9 cellular contexts compared by ENCODE assay signal in genomic region chr20:32737371-32738223, GRCh38. TPM values are rescaled to one million over a fixed set of nuclear protein-coding genes. Genes with fewer than 3 reads are reported as not detected.
DNase-seq lines count a peak whose midpoint lies in the region; TF ChIP-seq lines count a peak whose summit lies in the region.
"Had no signal": no experiment of that assay in that cellular context is flagged by ENCODE, and none has a peak within 500 bp of the region (broad histone marks: within the 10 kb centered on the region; RNA-seq: fewer than 3 reads in every experiment).

No MANE protein-coding gene starts in this region.

- peaks cover 6% of the 10 kb centered on the region for H3K4me1 ChIP-seq in adipocyte (ENCODE audit: control insufficient read depth, insufficient read depth, low read length)

- H3K36me3 Mint-ChIP-seq in mesothelial cell of epicardium (peaks cover 3% of the 10 kb centered on the region), type B pancreatic cell (peaks cover 5% of the 10 kb centered on the region)

- CTCF ChIA-PET in BJ (lab: Yijun Ruan, JAX) = interaction anchor here (1.2 to 3.6 kb wide), 4 partner anchors 10 to 53 kb away, joined by 3 to 9 read pairs (median 4); no protein-coding TSS in a partner anchor

- no peaks in the 10 kb centered on the region for H3K9me3 ChIP-seq in adipocyte (ENCODE audit: control insufficient read depth, low read length)

- no peak overlapping the region for H3K4me3 ChIP-seq in BJ (ENCODE audit: low read depth, low read length)
- no peak overlapping the region for H3K4me3 ChIP-seq in adipocyte (ENCODE audit: low read length)

- no peak overlapping the region for H3K9ac ChIP-seq in adipocyte (ENCODE audit: low read length)

- H3K4me1 Mint-ChIP-seq in mesothelial cell of epicardium = peaks cover 5% of the 10 kb centered on the region
- H3K4me1 Mint-ChIP-seq in type B pancreatic cell (ENCODE audit: unreplicated experiment) = peaks cover 6% of the 10 kb centered on the region

- H3K27me3 ChIP-seq in BJ (ENCODE audit: control insufficient read depth, insufficient read depth, low read length) (no peaks in the 10 kb centered on the region), adipocyte (replicated peaks; ENCODE audit: control insufficient read depth, insufficient read depth, low read length) (no peaks in the 10 kb centered on the region)

- H3K9me3 Mint-ChIP-seq in mesothelial cell of epicardium (no peaks in the 10 kb centered on the region), type B pancreatic cell (no peaks in the 10 kb centered on the region)

- H3K27ac Mint-ChIP-seq in mesothelial cell of epicardium = peak overlapping the region; percentile 39
- no peak overlapping the region for H3K27ac Mint-ChIP-seq in type B pancreatic cell

- no peaks in the 10 kb centered on the region for H3K27me3 Mint-ChIP-seq in mesothelial cell of epicardium (ENCODE audit: low read depth)
- H3K27me3 Mint-ChIP-seq in type B pancreatic cell = no peaks in the 10 kb centered on the region

- POLR2A ChIA-PET in BJ (lab: Charles Lee) = interaction anchor here (0.6 kb wide), 2 partner anchors 10 to 77 kb away, joined by 3 to 5 read pairs; no protein-coding TSS in a partner anchor

- no peak overlapping the region for H3K4me3 Mint-ChIP-seq in mesothelial cell of epicardium
- H3K4me3 Mint-ChIP-seq in type B pancreatic cell = no peak overlapping the region

- DNase-seq in BJ (ENCODE audit: low read depth) = peak; percentile 60
- peak; percentile 71 for DNase-seq in RPMI7951 (ENCODE audit: low read depth)
- peak; percentile 31 for DNase-seq in adipocyte (ENCODE audit: low read depth)
- DNase-seq in mesothelial cell of epicardium (ENCODE audit: low spot score in 2 of 2, unreplicated experiment in 2 of 2) = no peak
- DNase-seq in type B pancreatic cell (ENCODE audit: extremely low spot score, unreplicated experiment) = no peak
- DNase-seq in DMS 273 treated with DMSO at 0.1 percent for 48 hours (lab: John Stamatoyannopoulos, UW) = no peak
- DNase-seq in NAMALWA (ENCODE audit: low spot score) = no peak
- DNase-seq in anterior cingulate cortex (lab: John Stamatoyannopoulos, UW) = no peak
- DNase-seq: NCI-H1436 had no signal

- H3K36me3 ChIP-seq in BJ (ENCODE audit: control insufficient read depth, insufficient read depth, low read length) (peaks cover 1% of the 10 kb centered on the region; the same call in 1 of the 2 replicates), adipocyte (ENCODE audit: control insufficient read depth, insufficient read depth, low read length, severe bottlenecking) (no peaks in the 10 kb centered on the region)

- TF ChIP-seq CTCF in BJ (IDR thresholded peaks at IDR 0.05; ENCODE audit: insufficient read depth, low read depth, low read length) = no peak
- no peak for TF ChIP-seq CTCF in mesothelial cell of epicardium (IDR thresholded peaks at IDR 0.05; ENCODE audit: unreplicated experiment)
- no peak for TF ChIP-seq CTCF in type B pancreatic cell (conservative IDR thresholded peaks at IDR 0.05)

RNA-seq across cellular contexts. Expression of gene COMMD7, which starts 5.7 kb away (rescaled TPM):
- polyA plus RNA-seq in BJ (2011; rRNA removed) = 73.6 and 84.3 TPM in 2 replicates
- polyA minus RNA-seq in BJ (2011; rRNA and poly(A)+ RNA removed) = 16.0 and 17.0 TPM in 2 replicates
- 60.2 and 75.8 TPM in 2 replicates for total RNA-seq in RPMI7951 (2014; rRNA removed; shearing (Covaris generic))
- total RNA-seq in mesothelial cell of epicardium = 36.3 to 40.8 TPM (median 39.2 TPM) in 3 replicates
- 72.3 and 82.3 TPM in 2 replicates for total RNA-seq in type B pancreatic cell (ENCODE audit: low replicate concordance)

RNA-seq across cellular contexts. Expression of gene DNMT3B, which starts 24.6 kb away (rescaled TPM):
- 1.1 and 1.3 TPM in 2 replicates for polyA plus RNA-seq in BJ (2011; rRNA removed)
- polyA minus RNA-seq in BJ (2011; rRNA and poly(A)+ RNA removed) = 1.6 and 1.8 TPM in 2 replicates
- total RNA-seq in RPMI7951 (2014; rRNA removed; shearing (Covaris generic)) = 6.8 TPM in 2 replicates
- total RNA-seq in mesothelial cell of epicardium (7.5 to 8.5 TPM (median 8.5 TPM) in 3 replicates), type B pancreatic cell (ENCODE audit: low replicate concordance) (18.2 and 19.7 TPM in 2 replicates)

Comparison
In these comparisons a context has a peak if more than half of its experiments do, and no peak if none do; other contexts are left out.
1. DNase-seq: peak in BJ (single experiment), RPMI7951 (single experiment) and adipocyte (single experiment); none in mesothelial cell of epicardium (0 of 2), type B pancreatic cell (single experiment), DMS 273 treated with DMSO at 0.1 percent for 48 hours (single experiment), NAMALWA (single experiment) and anterior cingulate cortex (0 of 58).